In the genomic region with DNA sequence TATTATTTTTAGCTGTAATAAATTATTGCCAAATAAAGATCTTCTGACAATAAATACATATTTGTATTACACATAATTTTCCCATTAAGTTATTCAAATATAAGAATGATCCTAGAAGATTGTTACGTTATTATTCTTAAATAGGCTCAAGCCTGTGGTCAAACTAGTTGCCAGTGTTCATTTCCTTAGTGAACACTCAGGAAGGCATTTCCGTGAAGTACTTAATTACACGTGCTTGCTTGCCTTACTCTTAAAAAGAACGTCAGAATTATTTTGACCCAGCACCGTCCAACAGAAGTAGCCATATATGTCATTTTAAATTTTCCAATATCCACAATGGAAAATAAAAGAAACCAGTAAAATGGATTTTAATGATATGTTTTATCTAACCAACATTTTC, we compare ENCODE assay signal across 22 cellular contexts.
"Had no signal": no experiment of that assay in that cellular context is flagged by ENCODE, and none has a peak within 500 bp of the region (broad histone marks: within the 10 kb centered on the region; RNA-seq: fewer than 3 reads in every experiment).

No MANE protein-coding gene starts in this region.

- H3K4me1 ChIP-seq: Peyer's patch, SJSA1 had no signal

- ATAC-seq: activated CD8-positive, alpha-beta T cell treated with anti-CD3 and anti-CD28 coated beads, Interleukin-2, amount 10 ng/mL, durations not matched to agents 7 days and 5 days; WTC11 had no signal

- H3K36me3 ChIP-seq: cardiac muscle cell, Peyer's patch, SJSA1 had no signal

- H3K27me3 ChIP-seq: cardiac muscle cell, Peyer's patch, SJSA1 had no signal

- DNase-seq: activated CD4-positive, alpha-beta T cell treated with anti-CD3 and anti-CD28 coated beads for 48 hours; activated CD4-positive, alpha-beta T cell treated with anti-CD3 and anti-CD28 coated beads, Interleukin-2, amount 50 U/mL, for 4 hours; activated CD4-positive, CD25-positive, alpha-beta regulatory T cell treated with anti-CD3 and anti-CD28 coated beads, Interleukin-2, amount 50 U/mL, for 72 hours; activated CD8-positive, alpha-beta memory T cell treated with anti-CD3 and anti-CD28 coated beads, Interleukin-2, amount 50 U/mL, for 48 hours; activated CD8-positive, alpha-beta T cell treated with anti-CD3 and anti-CD28 coated beads, Interleukin-2, amount 10 ng/mL, durations not matched to agents 7 days and 5 days; activated T-cell treated with anti-CD3 and anti-CD28 coated beads, Interleukin-2, amount 50 U/mL, for 1 hour; aorta; MM.1S; NCI-H1105; NCI-H146; NCI-H187 treated with DMSO at 0.1 percent for 48 hours; NCI-H2081 treated with DMSO at 0.1 percent for 48 hours; NCI-H2171 treated with DMSO at 0.1 percent for 48 hours; NCI-H226; NCI-H526; NCI-H774; NK-92 treated with Interleukin-12 subunit alpha and Interleukin-12 subunit beta, amount 100 ng/mL, for 24 hours; Peyer's patch; SHP77 had no signal

- H3K27ac ChIP-seq: cardiac muscle cell, Peyer's patch, SJSA1 had no signal

- H3K9me3 ChIP-seq: Peyer's patch, SJSA1 had no signal

- H3K4me3 ChIP-seq: cardiac muscle cell, Peyer's patch, SJSA1 had no signal
